Comparison of ENCODE assay signal across 26 cellular contexts in the genomic region with DNA sequence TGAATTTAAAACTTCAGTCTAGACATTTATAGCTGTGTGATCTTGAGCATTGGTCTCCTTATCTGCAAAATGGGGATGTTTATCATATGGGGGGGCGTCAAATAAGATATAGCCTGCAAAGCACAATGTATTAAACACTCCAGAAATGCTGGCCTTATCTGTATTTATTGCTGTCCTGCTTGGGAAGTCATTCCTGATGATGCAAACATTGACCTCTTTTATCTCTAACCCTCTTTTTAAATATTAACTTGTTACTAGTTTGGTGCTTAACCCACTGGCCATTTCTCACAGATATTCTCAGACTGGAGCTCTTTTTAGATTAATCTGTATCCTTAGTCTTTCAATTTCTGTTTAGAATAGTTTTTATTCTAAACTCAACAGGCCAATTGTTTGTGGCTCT.
"Had no signal": no experiment of that assay in that cellular context is flagged by ENCODE, and none has a peak within 500 bp of the region (broad histone marks: within the 10 kb centered on the region; RNA-seq: fewer than 3 reads in every experiment).

No MANE protein-coding gene starts in this region.

- H3K9me3 ChIP-seq: esophagus muscularis mucosa, gastrocnemius medialis, lower lobe of right lung, mucosa of descending colon, right atrium auricular region, testis, uterus had no signal

- H3K4me1 ChIP-seq: esophagus muscularis mucosa, gastrocnemius medialis, lower lobe of right lung, right atrium auricular region, uterus had no signal

- FAIRE-seq: islet of Langerhans, TTC549 had no signal

- H3K27ac ChIP-seq: coronary artery, esophagus muscularis mucosa, gastrocnemius medialis, lower lobe of right lung, right atrium auricular region, testis, uterus had no signal

- H3K27me3 ChIP-seq: esophagus muscularis mucosa, gastrocnemius medialis, right atrium auricular region, testis had no signal

- H3K36me3 ChIP-seq: uterus had no signal

- H3K4me3 ChIP-seq: coronary artery, esophagus muscularis mucosa, gastrocnemius medialis, lower lobe of right lung, mucosa of descending colon, right atrium auricular region, uterus had no signal

- DNase-seq: activated CD4-positive, alpha-beta T cell treated with anti-CD3 and anti-CD28 coated beads, Interleukin-2, amount 50 U/mL, for 4 hours; activated CD8-positive, alpha-beta memory T cell treated with anti-CD3 and anti-CD28 coated beads for 24 hours; activated CD8-positive, alpha-beta memory T cell treated with anti-CD3 and anti-CD28 coated beads, Interleukin-2, amount 50 U/mL, for 4 hours; activated effector memory CD4-positive, alpha-beta T cell treated with Interleukin-2 at 50 U/mL for 16 hours; activated naive CD4-positive, alpha-beta T cell treated with anti-CD3 and anti-CD28 coated beads for 36 hours; activated naive CD8-positive, alpha-beta T cell treated with anti-CD3 and anti-CD28 coated beads, Interleukin-2, amount 10 ng/mL, durations not matched to agents 7 days and 5 days; activated T-cell treated with anti-CD3 and anti-CD28 coated beads, Interleukin-2, amount 50 U/mL, for 4 hours; amygdala; cerebellar nuclear complex; gastrocnemius medialis; hypothalamus; left colon; lower lobe of right lung; mesendoderm; mucosa of descending colon; stimulated activated CD4-positive, alpha-beta T cell treated with anti-CD3 and anti-CD28 coated beads, Interleukin-2, amount 100 ng/mL, for 24 hours; stimulated activated naive B cell treated with anti-CD40 and anti-IgM and Interleukin-4, amounts not matched to agents 10 μg/mL and 1 μg/mL and 100 μg/mL, for 72 hours; T-helper 1 cell; testis; trophoblast cell; uterus had no signal

- ATAC-seq: activated T-cell treated with anti-CD3 and anti-CD28 coated beads, Interleukin-2, amount 50 U/mL, for 4 hours; gastrocnemius medialis; left colon; lower lobe of right lung; mucosa of descending colon; stimulated activated naive B cell treated with anti-CD40 and anti-IgM and Interleukin-4, amounts not matched to agents 10 μg/mL and 1 μg/mL and 100 μg/mL, for 72 hours had no signal
